Comparison of ENCODE assay signal across 1 cellular context in the genomic region with DNA sequence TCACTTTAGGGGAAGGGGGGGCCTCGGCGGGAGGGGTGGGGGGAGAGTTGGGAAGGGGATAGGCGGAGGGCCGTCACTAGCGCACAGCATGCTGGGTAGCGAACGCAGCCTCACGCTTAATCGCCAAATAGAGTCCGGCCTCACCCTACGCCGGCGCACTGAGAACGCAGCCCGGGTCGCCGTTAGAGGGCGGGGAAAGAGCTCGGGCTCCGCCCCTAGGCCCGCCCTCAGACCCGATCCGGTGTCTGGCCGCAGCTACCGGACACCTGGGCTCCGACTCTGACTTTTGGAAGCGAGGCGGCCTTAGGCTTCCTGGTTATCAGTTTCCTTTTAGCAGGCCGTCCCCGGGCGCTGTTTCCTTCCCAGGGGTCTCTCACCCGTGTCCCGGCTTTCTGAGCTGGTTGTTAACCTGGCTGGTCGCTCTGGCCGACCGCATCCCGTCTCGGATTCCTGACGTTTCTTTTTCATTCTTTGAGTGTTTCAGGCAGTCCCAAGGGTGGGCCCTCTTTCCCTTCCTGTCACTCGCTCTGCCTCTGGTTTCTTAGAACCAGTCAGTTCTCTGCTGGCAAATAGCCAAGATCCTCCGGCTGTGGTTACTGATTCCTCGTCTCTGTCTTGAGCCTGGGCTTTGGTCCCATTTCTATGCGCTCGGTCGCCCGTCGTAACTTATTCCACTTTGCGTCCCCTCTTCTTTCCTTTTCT.
TF ChIP-seq lines count a peak whose summit lies in the region.

No MANE protein-coding gene starts in this region.

TF ChIP-seq in K562, 482 proteins besides CTCF, POLR2A, EP300 and RAD21 (continued from another document and continues in another):
- TF ChIP-seq, protein P1, sequence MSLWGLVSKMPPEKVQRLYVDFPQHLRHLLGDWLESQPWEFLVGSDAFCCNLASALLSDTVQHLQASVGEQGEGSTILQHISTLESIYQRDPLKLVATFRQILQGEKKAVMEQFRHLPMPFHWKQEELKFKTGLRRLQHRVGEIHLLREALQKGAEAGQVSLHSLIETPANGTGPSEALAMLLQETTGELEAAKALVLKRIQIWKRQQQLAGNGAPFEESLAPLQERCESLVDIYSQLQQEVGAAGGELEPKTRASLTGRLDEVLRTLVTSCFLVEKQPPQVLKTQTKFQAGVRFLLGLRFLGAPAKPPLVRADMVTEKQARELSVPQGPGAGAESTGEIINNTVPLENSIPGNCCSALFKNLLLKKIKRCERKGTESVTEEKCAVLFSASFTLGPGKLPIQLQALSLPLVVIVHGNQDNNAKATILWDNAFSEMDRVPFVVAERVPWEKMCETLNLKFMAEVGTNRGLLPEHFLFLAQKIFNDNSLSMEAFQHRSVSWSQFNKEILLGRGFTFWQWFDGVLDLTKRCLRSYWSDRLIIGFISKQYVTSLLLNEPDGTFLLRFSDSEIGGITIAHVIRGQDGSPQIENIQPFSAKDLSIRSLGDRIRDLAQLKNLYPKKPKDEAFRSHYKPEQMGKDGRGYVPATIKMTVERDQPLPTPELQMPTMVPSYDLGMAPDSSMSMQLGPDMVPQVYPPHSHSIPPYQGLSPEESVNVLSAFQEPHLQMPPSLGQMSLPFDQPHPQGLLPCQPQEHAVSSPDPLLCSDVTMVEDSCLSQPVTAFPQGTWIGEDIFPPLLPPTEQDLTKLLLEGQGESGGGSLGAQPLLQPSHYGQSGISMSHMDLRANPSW (CRISPR knock-in tag; IDR thresholded peaks at IDR 0.05) = no peak
- no peak for TF ChIP-seq ZNF23 (CRISPR knock-in tag; IDR thresholded peaks at IDR 0.05)
- TF ChIP-seq, protein P2, sequence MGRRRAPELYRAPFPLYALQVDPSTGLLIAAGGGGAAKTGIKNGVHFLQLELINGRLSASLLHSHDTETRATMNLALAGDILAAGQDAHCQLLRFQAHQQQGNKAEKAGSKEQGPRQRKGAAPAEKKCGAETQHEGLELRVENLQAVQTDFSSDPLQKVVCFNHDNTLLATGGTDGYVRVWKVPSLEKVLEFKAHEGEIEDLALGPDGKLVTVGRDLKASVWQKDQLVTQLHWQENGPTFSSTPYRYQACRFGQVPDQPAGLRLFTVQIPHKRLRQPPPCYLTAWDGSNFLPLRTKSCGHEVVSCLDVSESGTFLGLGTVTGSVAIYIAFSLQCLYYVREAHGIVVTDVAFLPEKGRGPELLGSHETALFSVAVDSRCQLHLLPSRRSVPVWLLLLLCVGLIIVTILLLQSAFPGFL (CRISPR knock-in tag; IDR thresholded peaks at IDR 0.05) = no peak
- TF ChIP-seq NRF1 (conservative IDR thresholded peaks at IDR 0.05 in 1 of 2, IDR thresholded peaks at IDR 0.05 in 1 of 2) = peak; percentile 94
- TF ChIP-seq TFAM (CRISPR knock-in tag; conservative IDR thresholded peaks at IDR 0.05) = no peak
- no peak for TF ChIP-seq ZNF583 (CRISPR knock-in tag; IDR thresholded peaks at IDR 0.05)
- TF ChIP-seq GTF2E2 (tag; IDR thresholded peaks at IDR 0.05) = no peak; the same call in 1 of the 2 replicates
- no peak for TF ChIP-seq CREBBP (IDR thresholded peaks at IDR 0.05; ENCODE audit: low read depth, low read length)
- TF ChIP-seq, protein P3, sequence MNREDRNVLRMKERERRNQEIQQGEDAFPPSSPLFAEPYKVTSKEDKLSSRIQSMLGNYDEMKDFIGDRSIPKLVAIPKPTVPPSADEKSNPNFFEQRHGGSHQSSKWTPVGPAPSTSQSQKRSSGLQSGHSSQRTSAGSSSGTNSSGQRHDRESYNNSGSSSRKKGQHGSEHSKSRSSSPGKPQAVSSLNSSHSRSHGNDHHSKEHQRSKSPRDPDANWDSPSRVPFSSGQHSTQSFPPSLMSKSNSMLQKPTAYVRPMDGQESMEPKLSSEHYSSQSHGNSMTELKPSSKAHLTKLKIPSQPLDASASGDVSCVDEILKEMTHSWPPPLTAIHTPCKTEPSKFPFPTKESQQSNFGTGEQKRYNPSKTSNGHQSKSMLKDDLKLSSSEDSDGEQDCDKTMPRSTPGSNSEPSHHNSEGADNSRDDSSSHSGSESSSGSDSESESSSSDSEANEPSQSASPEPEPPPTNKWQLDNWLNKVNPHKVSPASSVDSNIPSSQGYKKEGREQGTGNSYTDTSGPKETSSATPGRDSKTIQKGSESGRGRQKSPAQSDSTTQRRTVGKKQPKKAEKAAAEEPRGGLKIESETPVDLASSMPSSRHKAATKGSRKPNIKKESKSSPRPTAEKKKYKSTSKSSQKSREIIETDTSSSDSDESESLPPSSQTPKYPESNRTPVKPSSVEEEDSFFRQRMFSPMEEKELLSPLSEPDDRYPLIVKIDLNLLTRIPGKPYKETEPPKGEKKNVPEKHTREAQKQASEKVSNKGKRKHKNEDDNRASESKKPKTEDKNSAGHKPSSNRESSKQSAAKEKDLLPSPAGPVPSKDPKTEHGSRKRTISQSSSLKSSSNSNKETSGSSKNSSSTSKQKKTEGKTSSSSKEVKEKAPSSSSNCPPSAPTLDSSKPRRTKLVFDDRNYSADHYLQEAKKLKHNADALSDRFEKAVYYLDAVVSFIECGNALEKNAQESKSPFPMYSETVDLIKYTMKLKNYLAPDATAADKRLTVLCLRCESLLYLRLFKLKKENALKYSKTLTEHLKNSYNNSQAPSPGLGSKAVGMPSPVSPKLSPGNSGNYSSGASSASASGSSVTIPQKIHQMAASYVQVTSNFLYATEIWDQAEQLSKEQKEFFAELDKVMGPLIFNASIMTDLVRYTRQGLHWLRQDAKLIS (CRISPR knock-in tag; IDR thresholded peaks at IDR 0.05) = no peak
- TF ChIP-seq NR3C1 (CRISPR knock-in tag; IDR thresholded peaks at IDR 0.05) = no peak
- TF ChIP-seq CCNT2 (IDR thresholded peaks at IDR 0.05; ENCODE audit: borderline replicate concordance, extremely low read depth, insufficient read length, low read depth, low read length) = peak; percentile 53
- TF ChIP-seq FOXP1 (CRISPR knock-in tag; IDR thresholded peaks at IDR 0.05) = no peak
- TF ChIP-seq ZNF785 (CRISPR knock-in tag; IDR thresholded peaks at IDR 0.05) = no peak
- no peak for TF ChIP-seq FOXK1 (CRISPR knock-in tag; IDR thresholded peaks at IDR 0.05; ENCODE audit: borderline replicate concordance)
- TF ChIP-seq TAF7 (tag; IDR thresholded peaks at IDR 0.05) = 0 out of 2 replicates have a peak, but pooled peaks have one; percentile 10
- TF ChIP-seq DPF2 (IDR thresholded peaks at IDR 0.05) = no peak
- TF ChIP-seq, protein P4, sequence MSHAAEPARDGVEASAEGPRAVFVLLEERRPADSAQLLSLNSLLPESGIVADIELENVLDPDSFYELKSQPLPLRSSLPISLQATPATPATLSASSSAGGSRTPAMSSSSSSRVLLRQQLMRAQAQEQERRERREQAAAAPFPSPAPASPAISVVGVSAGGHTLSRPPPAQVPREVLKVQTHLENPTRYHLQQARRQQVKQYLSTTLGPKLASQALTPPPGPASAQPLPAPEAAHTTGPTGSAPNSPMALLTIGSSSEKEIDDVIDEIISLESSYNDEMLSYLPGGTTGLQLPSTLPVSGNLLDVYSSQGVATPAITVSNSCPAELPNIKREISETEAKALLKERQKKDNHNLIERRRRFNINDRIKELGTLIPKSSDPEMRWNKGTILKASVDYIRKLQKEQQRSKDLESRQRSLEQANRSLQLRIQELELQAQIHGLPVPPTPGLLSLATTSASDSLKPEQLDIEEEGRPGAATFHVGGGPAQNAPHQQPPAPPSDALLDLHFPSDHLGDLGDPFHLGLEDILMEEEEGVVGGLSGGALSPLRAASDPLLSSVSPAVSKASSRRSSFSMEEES (CRISPR knock-in tag; IDR thresholded peaks at IDR 0.05) = no peak
- TF ChIP-seq, protein P5, sequence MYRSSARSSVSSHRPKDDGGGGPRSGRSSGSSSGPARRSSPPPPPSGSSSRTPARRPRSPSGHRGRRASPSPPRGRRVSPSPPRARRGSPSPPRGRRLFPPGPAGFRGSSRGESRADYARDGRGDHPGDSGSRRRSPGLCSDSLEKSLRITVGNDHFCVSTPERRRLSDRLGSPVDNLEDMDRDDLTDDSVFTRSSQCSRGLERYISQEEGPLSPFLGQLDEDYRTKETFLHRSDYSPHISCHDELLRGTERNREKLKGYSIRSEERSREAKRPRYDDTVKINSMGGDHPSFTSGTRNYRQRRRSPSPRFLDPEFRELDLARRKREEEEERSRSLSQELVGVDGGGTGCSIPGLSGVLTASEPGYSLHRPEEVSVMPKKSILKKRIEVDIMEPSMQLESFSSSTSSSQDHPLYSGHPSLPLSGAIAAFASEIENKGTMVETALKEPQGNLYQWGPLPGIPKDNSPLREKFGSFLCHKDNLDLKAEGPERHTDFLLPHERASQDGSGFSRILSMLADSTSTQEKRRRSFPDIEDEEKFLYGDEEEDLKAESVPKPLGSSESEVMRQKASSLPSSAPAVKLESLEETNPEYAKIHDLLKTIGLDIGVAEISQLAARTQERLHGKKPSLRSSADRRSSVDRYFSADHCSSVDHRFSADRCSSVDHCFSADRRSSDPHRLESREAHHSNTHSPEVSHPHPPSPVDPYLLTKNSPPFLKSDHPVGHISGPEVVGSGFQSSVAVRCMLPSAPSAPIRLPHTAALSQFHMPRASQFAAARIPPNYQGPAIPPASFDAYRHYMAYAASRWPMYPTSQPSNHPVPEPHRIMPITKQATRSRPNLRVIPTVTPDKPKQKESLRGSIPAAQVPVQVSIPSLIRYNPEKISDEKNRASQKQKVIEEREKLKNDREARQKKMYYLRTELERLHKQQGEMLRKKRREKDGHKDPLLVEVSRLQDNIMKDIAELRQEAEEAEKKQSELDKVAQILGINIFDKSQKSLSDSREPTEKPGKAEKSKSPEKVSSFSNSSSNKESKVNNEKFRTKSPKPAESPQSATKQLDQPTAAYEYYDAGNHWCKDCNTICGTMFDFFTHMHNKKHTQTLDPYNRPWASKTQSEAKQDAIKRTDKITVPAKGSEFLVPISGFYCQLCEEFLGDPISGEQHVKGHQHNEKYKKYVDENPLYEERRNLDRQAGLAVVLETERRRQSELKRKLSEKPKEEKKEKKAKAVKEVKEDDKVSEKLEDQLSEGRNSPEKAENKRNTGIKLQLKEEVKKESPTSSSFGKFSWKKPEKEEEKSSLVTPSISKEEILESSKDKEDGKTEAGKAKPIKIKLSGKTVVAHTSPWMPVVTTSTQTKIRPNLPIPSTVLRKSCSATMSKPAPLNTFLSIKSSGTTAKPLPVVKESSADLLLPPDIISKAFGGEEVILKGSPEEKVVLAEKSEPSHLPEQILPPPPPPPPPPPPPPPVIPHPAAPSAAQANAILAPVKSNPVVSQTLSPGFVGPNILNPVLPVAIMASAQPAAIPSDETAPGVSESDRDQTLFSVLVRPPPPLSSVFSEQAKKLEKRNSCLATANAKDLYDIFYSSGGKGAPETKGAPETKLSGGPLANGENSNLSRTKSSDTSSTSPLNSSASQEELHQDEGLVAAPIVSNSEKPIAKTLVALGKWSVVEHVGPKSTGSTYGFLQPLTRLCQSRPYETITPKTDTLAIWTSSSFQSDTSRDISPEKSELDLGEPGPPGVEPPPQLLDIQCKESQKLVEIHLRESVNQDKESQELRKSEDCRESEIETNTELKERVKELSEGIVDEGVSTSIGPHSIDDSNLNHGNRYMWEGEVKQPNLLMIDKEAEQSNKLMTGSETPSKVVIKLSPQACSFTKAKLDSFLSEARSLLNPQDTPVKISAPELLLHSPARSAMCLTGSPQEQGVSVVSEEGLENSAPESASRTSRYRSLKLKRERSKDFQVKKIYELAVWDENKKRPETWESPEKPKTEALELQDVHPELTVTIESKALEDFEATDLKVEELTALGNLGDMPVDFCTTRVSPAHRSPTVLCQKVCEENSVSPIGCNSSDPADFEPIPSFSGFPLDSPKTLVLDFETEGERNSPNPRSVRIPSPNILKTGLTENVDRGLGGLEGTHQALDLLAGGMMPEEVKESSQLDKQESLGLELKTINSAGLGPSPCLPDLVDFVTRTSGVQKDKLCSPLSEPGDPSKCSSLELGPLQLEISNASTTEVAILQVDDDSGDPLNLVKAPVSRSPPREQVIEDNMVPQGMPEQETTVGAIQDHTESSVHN (IDR thresholded peaks at IDR 0.05; ENCODE audit: borderline replicate concordance in 1 of 2, low read depth in 1 of 2) = 0 out of 4 replicates have a peak, but pooled peaks of 1 of the 2 experiments have one; percentile 38
- TF ChIP-seq ZNF212 (CRISPR knock-in tag; IDR thresholded peaks at IDR 0.05) = no peak
- no peak for TF ChIP-seq SMARCA5 (IDR thresholded peaks at IDR 0.05)
- TF ChIP-seq PRMT5 (CRISPR knock-in tag; IDR thresholded peaks at IDR 0.05) = no peak
- no peak for TF ChIP-seq FIP1L1 (IDR thresholded peaks at IDR 0.05; ENCODE audit: low read depth, low read length, poor library complexity, severe bottlenecking)
- no peak for TF ChIP-seq STAT5B (CRISPR knock-in tag; IDR thresholded peaks at IDR 0.05)
- TF ChIP-seq, protein P6, sequence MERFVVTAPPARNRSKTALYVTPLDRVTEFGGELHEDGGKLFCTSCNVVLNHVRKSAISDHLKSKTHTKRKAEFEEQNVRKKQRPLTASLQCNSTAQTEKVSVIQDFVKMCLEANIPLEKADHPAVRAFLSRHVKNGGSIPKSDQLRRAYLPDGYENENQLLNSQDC (CRISPR knock-in tag; IDR thresholded peaks at IDR 0.05) = no peak
- TF ChIP-seq, protein P7, sequence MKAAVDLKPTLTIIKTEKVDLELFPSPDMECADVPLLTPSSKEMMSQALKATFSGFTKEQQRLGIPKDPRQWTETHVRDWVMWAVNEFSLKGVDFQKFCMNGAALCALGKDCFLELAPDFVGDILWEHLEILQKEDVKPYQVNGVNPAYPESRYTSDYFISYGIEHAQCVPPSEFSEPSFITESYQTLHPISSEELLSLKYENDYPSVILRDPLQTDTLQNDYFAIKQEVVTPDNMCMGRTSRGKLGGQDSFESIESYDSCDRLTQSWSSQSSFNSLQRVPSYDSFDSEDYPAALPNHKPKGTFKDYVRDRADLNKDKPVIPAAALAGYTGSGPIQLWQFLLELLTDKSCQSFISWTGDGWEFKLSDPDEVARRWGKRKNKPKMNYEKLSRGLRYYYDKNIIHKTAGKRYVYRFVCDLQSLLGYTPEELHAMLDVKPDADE (conservative IDR thresholded peaks at IDR 0.05; ENCODE audit: control insufficient read depth, low read depth, low read length) = 0 out of 2 replicates have a peak, but pooled peaks have one; percentile 33
- TF ChIP-seq RUNX1 (IDR thresholded peaks at IDR 0.05; ENCODE audit: low read depth) = no peak
- TF ChIP-seq, protein P8, sequence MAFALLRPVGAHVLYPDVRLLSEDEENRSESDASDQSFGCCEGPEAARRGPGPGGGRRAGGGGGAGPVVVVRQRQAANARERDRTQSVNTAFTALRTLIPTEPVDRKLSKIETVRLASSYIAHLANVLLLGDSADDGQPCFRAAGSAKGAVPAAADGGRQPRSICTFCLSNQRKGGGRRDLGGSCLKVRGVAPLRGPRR (CRISPR knock-in tag; IDR thresholded peaks at IDR 0.05) = no peak
